10 cellular contexts compared by ENCODE assay signal in the genomic region with DNA sequence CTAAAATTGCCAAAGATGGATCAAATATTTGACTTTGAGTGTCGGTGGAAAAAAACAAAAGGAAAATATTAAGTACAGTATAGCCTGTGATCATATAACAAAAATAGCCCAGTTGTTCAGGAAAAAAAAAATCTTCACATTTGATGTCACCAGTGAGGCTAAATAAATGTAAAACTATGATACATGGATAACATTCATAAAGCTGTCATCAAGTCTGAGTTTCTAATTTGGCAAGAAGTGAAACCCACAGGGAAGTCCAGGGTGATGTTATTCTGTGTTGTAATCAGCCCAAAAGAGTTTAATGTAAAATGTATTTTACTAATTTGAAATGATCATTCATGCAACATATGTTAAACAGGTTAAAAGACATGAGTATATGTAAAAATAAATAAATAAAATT.
"Had no signal": no experiment of that assay in that cellular context is flagged by ENCODE, and none has a peak within 500 bp of the region (broad histone marks: within the 10 kb centered on the region; RNA-seq: fewer than 3 reads in every experiment).

No MANE protein-coding gene starts in this region.

- H3K36me3 ChIP-seq: HAP-1 had no signal

- H3K4me3 ChIP-seq: GM23248, GM23338, HAP-1 had no signal

- FAIRE-seq: H1, H54 had no signal

- H3K4me3 Mint-ChIP-seq: GM23338, H9, HFFc6 had no signal

- H3K4me1 Mint-ChIP-seq: GM23338 had no signal

- DNase-seq: GM23248, GOT3, H7, H9, HCEC 1CT, HFFc6 had no signal

- H3K4me1 ChIP-seq: HAP-1 had no signal

- H3K27ac Mint-ChIP-seq: GM23338, H9, HFFc6 had no signal

- H3K27ac ChIP-seq: GM23248 had no signal

- H3K9me3 ChIP-seq: HAP-1 had no signal

- H3K9me3 Mint-ChIP-seq: GM23338, H9 had no signal
